ENCODE assay signal across 2 cellular contexts in the genomic region with DNA sequence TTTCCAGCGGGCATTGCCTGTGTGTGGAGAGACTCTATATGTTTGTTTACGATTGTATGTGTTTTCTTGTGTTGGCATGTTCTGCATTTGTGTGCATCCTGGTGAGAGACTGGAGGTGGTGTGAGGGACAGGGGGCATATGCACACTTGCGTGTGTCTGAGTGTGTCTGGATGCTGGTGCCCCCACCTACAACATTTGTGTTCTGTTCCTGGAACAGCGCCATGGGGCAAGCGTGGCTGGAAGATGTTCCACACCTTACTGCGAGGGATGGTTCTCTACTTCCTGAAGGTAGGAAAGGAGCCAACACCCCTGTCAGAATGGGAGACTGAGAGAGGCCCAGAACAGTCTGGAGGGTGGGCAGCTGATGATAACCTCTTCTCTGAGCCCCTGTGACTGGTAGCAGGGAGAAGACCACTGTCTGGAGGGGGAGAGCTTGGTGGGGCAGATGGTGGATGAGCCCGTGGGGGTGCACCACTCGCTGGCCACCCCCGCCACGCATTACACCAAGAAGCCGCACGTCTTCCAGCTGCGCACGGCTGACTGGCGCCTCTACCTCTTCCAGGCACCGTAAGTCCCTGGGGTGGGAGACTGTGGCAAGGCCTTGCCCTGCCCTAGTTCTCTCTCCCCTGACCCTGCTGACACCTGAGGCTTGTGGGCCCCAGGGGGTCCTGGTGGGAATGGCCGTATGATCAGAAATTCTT.
TF ChIP-seq lines count a peak whose summit lies in the region.

No MANE protein-coding gene starts in this region.

TF ChIP-seq in HepG2, 621 proteins besides CTCF, POLR2A, EP300 and RAD21:
- TF ChIP-seq TGIF2 (CRISPR knock-in tag; IDR thresholded peaks at IDR 0.05) (no peak), NBN (conservative IDR thresholded peaks at IDR 0.05) (no peak), ZNF232 (CRISPR knock-in tag; IDR thresholded peaks at IDR 0.05; ENCODE audit: borderline replicate concordance) (no peak), ZNF558 (CRISPR knock-in tag; IDR thresholded peaks at IDR 0.05; ENCODE audit: borderline replicate concordance) (no peak), ZNF550 (CRISPR knock-in tag; IDR thresholded peaks at IDR 0.05; ENCODE audit: borderline replicate concordance) (no peak), MIER2 (CRISPR knock-in tag; IDR thresholded peaks at IDR 0.05) (no peak), ZHX1 (CRISPR knock-in tag; IDR thresholded peaks at IDR 0.05; ENCODE audit: low read depth) (no peak), CBFB (CRISPR knock-in tag; IDR thresholded peaks at IDR 0.05) (no peak), ZFP91 (CRISPR knock-in tag; IDR thresholded peaks at IDR 0.05; ENCODE audit: borderline replicate concordance) (no peak), CEBPG (CRISPR knock-in tag; IDR thresholded peaks at IDR 0.05) (no peak), MAFF (IDR thresholded peaks at IDR 0.05; ENCODE audit: low read depth, low read length) (no peak), ZNF350 (CRISPR knock-in tag; IDR thresholded peaks at IDR 0.05; ENCODE audit: borderline replicate concordance, low read depth) (no peak), TBL1XR1 (IDR thresholded peaks at IDR 0.05; ENCODE audit: borderline replicate concordance, low read length, partially characterized antibody) (no peak), REPIN1 (CRISPR knock-in tag; IDR thresholded peaks at IDR 0.05; ENCODE audit: borderline replicate concordance, low read depth) (no peak), ZNF512B (CRISPR knock-in tag; IDR thresholded peaks at IDR 0.05; ENCODE audit: borderline replicate concordance) (no peak), DBP (CRISPR knock-in tag; IDR thresholded peaks at IDR 0.05; ENCODE audit: not compliant biosample characterization) (no peak), EHMT2 (IDR thresholded peaks at IDR 0.05; ENCODE audit: borderline replicate concordance, low read depth, low read length) (no peak), ZNF788 (CRISPR knock-in tag; IDR thresholded peaks at IDR 0.05; ENCODE audit: borderline replicate concordance) (no peak), MED1 (CRISPR knock-in tag; IDR thresholded peaks at IDR 0.05) (no peak)

TF ChIP-seq in GM12891, 5 proteins besides CTCF, POLR2A, EP300 and RAD21:
- TF ChIP-seq SPI1 (IDR thresholded peaks at IDR 0.05; ENCODE audit: low read depth, low read length): no peak
